In the genomic region with DNA sequence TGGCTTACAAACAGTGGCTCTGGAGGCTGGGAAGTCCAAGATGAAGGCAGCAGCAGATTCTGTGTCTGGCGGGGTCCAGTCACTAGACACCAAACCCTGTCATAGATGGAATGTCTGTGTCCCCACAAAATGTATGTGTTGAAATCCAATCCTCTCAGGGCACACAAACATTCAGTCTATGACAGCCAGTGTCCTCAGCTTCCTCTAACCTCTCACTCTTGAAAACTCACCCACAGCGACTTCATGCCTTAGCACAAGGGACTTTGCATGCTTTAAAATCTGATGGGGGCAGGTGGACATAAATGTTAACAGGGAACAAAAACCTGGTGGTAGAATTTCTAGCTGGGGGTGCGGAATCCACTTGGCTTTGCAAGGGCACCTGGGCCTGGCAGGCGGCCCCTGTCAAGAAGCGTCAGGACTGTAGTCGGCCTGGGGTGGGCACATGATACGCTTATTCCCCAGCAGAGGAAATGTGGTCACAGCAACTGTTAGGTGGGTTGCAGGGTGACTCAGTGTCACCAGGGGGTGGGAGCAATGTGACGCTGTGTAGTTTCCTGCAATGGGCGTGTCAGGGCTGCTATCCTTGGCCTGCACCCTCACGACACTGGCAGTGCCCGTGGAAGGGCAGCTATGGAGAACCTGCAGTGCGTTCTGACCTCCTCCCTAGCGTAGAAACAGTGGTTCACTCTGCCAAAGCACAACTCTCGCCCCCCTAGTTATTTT, we compare ENCODE assay signal across 9 cellular contexts. TPM values are rescaled to one million over a fixed set of nuclear protein-coding genes. Genes with fewer than 3 reads are reported as not detected.
DNase-seq lines count a peak whose midpoint lies in the region; ATAC-seq and TF ChIP-seq lines count a peak whose summit lies in the region.
"Had no signal": no experiment of that assay in that cellular context is flagged by ENCODE, and none has a peak within 500 bp of the region (broad histone marks: within the 10 kb centered on the region; RNA-seq: fewer than 3 reads in every experiment).

No MANE protein-coding gene starts in this region.

- no peaks in the 10 kb centered on the region for H3K9me3 ChIP-seq in T-helper 17 cell (ENCODE audit: control insufficient read depth, low read length, poor library complexity, severe bottlenecking)
- H3K9me3 ChIP-seq in adrenal gland (replicated peaks in 1 of 3), result no peaks in the 10 kb centered on the region

- peaks cover 6 to 16% of the 10 kb centered on the region in 2 donors for H3K4me1 ChIP-seq in adrenal gland (replicated peaks in 1 of 2)

- H3K27ac ChIP-seq in adrenal gland, result peak overlapping the region in 2 of 5 donors; percentile 3 to 16

- intact Hi-C loops in adrenal gland (cut with DNase I), result no loop called here

- no peaks in the 10 kb centered on the region for H3K36me3 ChIP-seq in adrenal gland (replicated peaks in 1 of 2)

- WGBS in adrenal gland, 4 donors, result 73 to 88% (median 84%) methylated on average over 10 to 14 of the region's 14 CpGs

- no peak for DNase-seq in T-helper 17 cell
- DNase-seq in central memory CD8-positive, alpha-beta T cell (ENCODE audit: low spot score in 2 of 2), result peak; percentile 62 to 88
- peak; percentile 58 for DNase-seq in stimulated activated CD8-positive, alpha-beta memory T cell treated with anti-CD3 and anti-CD28 coated beads, Interleukin-12 subunit alpha, Interleukin-12 subunit beta, amount 100 ng/mL, for 24 hours (ENCODE audit: extremely low read depth)
- DNase-seq in NCI-H82 treated with DMSO at 0.1 percent for 48 hours (lab: John Stamatoyannopoulos, UW; ENCODE audit: unreplicated experiment), result no peak
- no peak for DNase-seq in adrenal gland
- no peak for DNase-seq in NCI-H2029 (lab: John Stamatoyannopoulos, UW)
- no peak for DNase-seq in NCI-H524 (lab: John Stamatoyannopoulos, UW)
- DNase-seq: NCI-H524 treated with DMSO at 0.1 percent for 48 hours had no signal

- H3K4me1 Mint-ChIP-seq in T-helper 17 cell, result peaks cover 26% of the 10 kb centered on the region
- peaks cover 80% of the 10 kb centered on the region for H3K4me1 Mint-ChIP-seq in central memory CD8-positive, alpha-beta T cell

- H3K27me3 Mint-ChIP-seq in T-helper 17 cell, result no peaks in the 10 kb centered on the region
- H3K27me3 Mint-ChIP-seq in central memory CD8-positive, alpha-beta T cell, result no peaks in the 10 kb centered on the region

- TF ChIP-seq POLR2A in adrenal gland (IDR thresholded peaks at IDR 0.05), result no peak

- H3K4me3 ChIP-seq in adrenal gland, result no peak overlapping the region

- no peaks in the 10 kb centered on the region for H3K27me3 ChIP-seq in adrenal gland

- no peak for TF ChIP-seq CTCF in adrenal gland (IDR thresholded peaks at IDR 0.05)

- ATAC-seq in GM18861 (IDR thresholded peaks at IDR 0.05; ENCODE audit: unreplicated experiment) (peak; percentile 56), T-helper 17 cell (peak; percentile 53)
- ATAC-seq in central memory CD8-positive, alpha-beta T cell (replicated peaks; ENCODE audit: extremely low read depth, poor library complexity, severe bottlenecking), result peak; percentile 96

- no peaks in the 10 kb centered on the region for H3K36me3 Mint-ChIP-seq in T-helper 17 cell (ENCODE audit: low read depth)
- peaks cover 13% of the 10 kb centered on the region for H3K36me3 Mint-ChIP-seq in central memory CD8-positive, alpha-beta T cell (ENCODE audit: insufficient read depth)

- no peak overlapping the region for H3K4me3 Mint-ChIP-seq in T-helper 17 cell
- H3K4me3 Mint-ChIP-seq in central memory CD8-positive, alpha-beta T cell, result peak overlapping the region; percentile 78

- H3K27ac Mint-ChIP-seq in T-helper 17 cell, result peak overlapping the region; percentile 9
- H3K27ac Mint-ChIP-seq in central memory CD8-positive, alpha-beta T cell (ENCODE audit: low read depth), result peak overlapping the region; percentile 98

- no peaks in the 10 kb centered on the region for H3K9me3 Mint-ChIP-seq in central memory CD8-positive, alpha-beta T cell

RNA-seq across cellular contexts. Expression of a gene that starts 17.7 kb away (rescaled TPM):
- total RNA-seq in T-helper 17 cell (10 to 100 TPM; 49.3 to 70.0 TPM), adrenal gland (10 to 100 TPM; 21.5 to 63.2 (median 30.3) TPM)
- 10 to 100 TPM in 2 of 3 donors, 1 to 10 TPM in 1; 8.1 to 55.7 (median 32.5) TPM for polyA plus RNA-seq in adrenal gland

Comparison
In these comparisons a context has a peak if more than half of its experiments do, and no peak if none do; other contexts are left out.
1. DNase-seq: peak in central memory CD8-positive, alpha-beta T cell (2 of 2) and stimulated activated CD8-positive, alpha-beta memory T cell treated with anti-CD3 and anti-CD28 coated beads, Interleukin-12 subunit alpha, Interleukin-12 subunit beta, amount 100 ng/mL, for 24 hours (single experiment); none in T-helper 17 cell (0 of 3), NCI-H82 treated with DMSO at 0.1 percent for 48 hours (single experiment), adrenal gland (0 of 7), NCI-H2029 (single experiment) and NCI-H524 (0 of 2).
2. Peak in every context shown above with its lines, with median percentiles within 50 percentile points of each other: ATAC-seq.